In the genomic region with DNA sequence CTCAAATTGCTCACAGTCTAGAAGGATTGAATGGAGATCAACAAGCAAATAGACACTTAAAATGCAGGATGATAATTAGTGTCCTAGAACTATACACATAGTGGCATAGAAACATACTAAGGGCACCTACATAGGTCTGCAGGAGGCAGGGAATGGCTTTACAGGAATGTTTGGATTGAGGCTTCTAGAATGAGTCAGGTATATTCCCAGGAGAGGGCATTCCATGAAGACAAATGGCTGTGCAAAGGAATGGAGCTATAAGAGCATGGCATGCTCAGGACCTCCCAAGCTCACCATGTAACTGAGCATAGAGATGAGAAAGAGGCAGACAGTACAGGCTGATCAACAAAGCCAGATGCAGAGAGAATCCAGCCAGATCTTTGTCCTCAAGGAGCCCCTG, we compare ENCODE assay signal across 30 cellular contexts.
"Had no signal": no experiment of that assay in that cellular context is flagged by ENCODE, and none has a peak within 500 bp of the region (broad histone marks: within the 10 kb centered on the region; RNA-seq: fewer than 3 reads in every experiment).

No MANE protein-coding gene starts in this region.

- H3K4me1 ChIP-seq: colonic mucosa, esophagus squamous epithelium, gastroesophageal sphincter had no signal

- H3K36me3 ChIP-seq: colonic mucosa, esophagus squamous epithelium, gastroesophageal sphincter, WERI-Rb-1 had no signal

- ATAC-seq: activated CD4-positive, CD25-positive, alpha-beta regulatory T cell treated with anti-CD3 and anti-CD28 coated beads, Interleukin-2, amount 50 U/mL, for 24 hours; activated CD8-positive, alpha-beta T cell treated with anti-CD3 and anti-CD28 coated beads for 36 hours; activated T-cell treated with anti-CD3 and anti-CD28 coated beads, Interleukin-2, amount 50 U/mL, for 4 hours; activated T-helper 17 cell treated with anti-CD3 and anti-CD28 coated beads, Interleukin-2, amount 50 U/mL, for 72 hours; body of pancreas; gastroesophageal sphincter; T-helper 17 cell had no signal

- H3K27ac Mint-ChIP-seq: activated B cell treated with CpG ODN at 0.5 μM for 24 hours; activated CD8-positive, alpha-beta T cell treated with anti-CD3 and anti-CD28 coated beads for 36 hours; activated naive CD8-positive, alpha-beta T cell; activated T-helper 17 cell treated with anti-CD3 and anti-CD28 coated beads, Interleukin-2, amount 50 U/mL, for 72 hours; T-helper 17 cell; T-helper 2 cell treated with Interferon-gamma antibody and Interleukin-4, amounts not matched to agents 5 μg/mL and 100 μg/mL, for 36 hours had no signal

- H3K4me3 Mint-ChIP-seq: activated B cell treated with CpG ODN at 0.5 μM for 24 hours; activated CD8-positive, alpha-beta T cell treated with anti-CD3 and anti-CD28 coated beads for 36 hours; activated naive CD8-positive, alpha-beta T cell; activated T-cell treated with anti-CD3 and anti-CD28 coated beads, Interleukin-2, amount 50 U/mL, for 4 hours; activated T-helper 17 cell treated with anti-CD3 and anti-CD28 coated beads, Interleukin-2, amount 50 U/mL, for 72 hours; T-helper 17 cell; T-helper 2 cell treated with Interferon-gamma antibody and Interleukin-4, amounts not matched to agents 5 μg/mL and 100 μg/mL, for 36 hours had no signal

- H3K27ac ChIP-seq: body of pancreas, colonic mucosa, epithelial cell of prostate, esophagus squamous epithelium, gastroesophageal sphincter, WERI-Rb-1 had no signal

- H3K4me3 ChIP-seq: body of pancreas, colonic mucosa, esophagus squamous epithelium, gastroesophageal sphincter had no signal

- H3K27me3 Mint-ChIP-seq: activated B cell treated with CpG ODN at 0.5 μM for 24 hours; activated naive CD8-positive, alpha-beta T cell; activated T-helper 17 cell treated with anti-CD3 and anti-CD28 coated beads, Interleukin-2, amount 50 U/mL, for 72 hours; T-helper 17 cell had no signal

- H3K9me3 ChIP-seq: body of pancreas, colonic mucosa, esophagus squamous epithelium, gastroesophageal sphincter had no signal

- DNase-seq: activated B cell treated with CpG ODN at 0.5 μM for 24 hours; activated CD4-positive, alpha-beta T cell treated with anti-CD3 and anti-CD28 coated beads for 48 hours; activated CD4-positive, alpha-beta T cell treated with anti-CD3 and anti-CD28 coated beads, Interleukin-2, amount 50 U/mL, for 1 hour; activated CD4-positive, alpha-beta T cell treated with anti-CD3 and anti-CD28 coated beads, Interleukin-2, amount 50 U/mL, for 48 hours; activated CD8-positive, alpha-beta memory T cell treated with anti-CD3 and anti-CD28 coated beads for 24 hours; activated CD8-positive, alpha-beta T cell treated with anti-CD3 and anti-CD28 coated beads for 36 hours; activated effector memory CD4-positive, alpha-beta T cell treated with Interleukin-2 at 50 U/mL for 16 hours; activated gamma-delta T cell treated with Interleukin-2 at 50 U/mL for 16 hours; activated naive CD4-positive, alpha-beta T cell treated with anti-CD3 and anti-CD28 coated beads, Interleukin-2, amount 50 U/mL, for 16 hours; activated naive CD4-positive, alpha-beta T cell treated with Interleukin-2 at 50 U/mL for 16 hours; activated T-cell treated with anti-CD3 and anti-CD28 coated beads, Interleukin-2, amount 50 U/mL, for 4 hours; amniotic stem cell; anterior cingulate cortex; body of pancreas; central memory CD4-positive, alpha-beta T cell; cerebellar nuclear complex; colonic mucosa; effector CD8-positive, alpha-beta T cell; esophagus squamous epithelium; foreskin melanocyte; T-helper 1 cell; T-helper 17 cell; T1000; WERI-Rb-1 had no signal

- H3K27me3 ChIP-seq: body of pancreas, colonic mucosa, esophagus squamous epithelium, gastroesophageal sphincter had no signal

- H3K4me1 Mint-ChIP-seq: activated B cell treated with CpG ODN at 0.5 μM for 24 hours; activated T-helper 17 cell treated with anti-CD3 and anti-CD28 coated beads, Interleukin-2, amount 50 U/mL, for 72 hours; T-helper 17 cell had no signal

- H3K9me3 Mint-ChIP-seq: activated B cell treated with CpG ODN at 0.5 μM for 24 hours; activated CD8-positive, alpha-beta T cell treated with anti-CD3 and anti-CD28 coated beads for 36 hours; activated T-helper 17 cell treated with anti-CD3 and anti-CD28 coated beads, Interleukin-2, amount 50 U/mL, for 72 hours; T-helper 2 cell treated with Interferon-gamma antibody and Interleukin-4, amounts not matched to agents 5 μg/mL and 100 μg/mL, for 36 hours had no signal
